8 cellular contexts compared by ENCODE assay signal in genomic region chr13:77026783-77027621, GRCh38. TPM values are rescaled to one million over a fixed set of nuclear protein-coding genes. Genes with fewer than 3 reads are reported as not detected.
DNase-seq lines count a peak whose midpoint lies in the region; ATAC-seq and TF ChIP-seq lines count a peak whose summit lies in the region.

Gene FBXL3, minus strand, starts transcription at chr13:77027159. Its CDS starts 5,299 bp downstream, at chr13:77021860.

- H3K27me3 ChIP-seq in upper lobe of right lung: no peaks in the 10 kb centered on the region

- no peaks in the 10 kb centered on the region for H3K9me3 Mint-ChIP-seq in T-helper 1 cell treated with Interleukin-12 subunit alpha and Interleukin-12 subunit beta and Interleukin-4 antibody, amounts not matched to agents 30 μg/mL and 1 μg/mL, for 36 hours
- no peaks in the 10 kb centered on the region for H3K9me3 Mint-ChIP-seq in progenitor cell of endocrine pancreas (ENCODE audit: low read depth)

- no peaks in the 10 kb centered on the region for H3K9me3 ChIP-seq in upper lobe of right lung

- peak within 1 kb of the TSS; percentile 94 for H3K27ac Mint-ChIP-seq in T-helper 1 cell treated with Interleukin-12 subunit alpha and Interleukin-12 subunit beta and Interleukin-4 antibody, amounts not matched to agents 30 μg/mL and 1 μg/mL, for 36 hours
- H3K27ac Mint-ChIP-seq in progenitor cell of endocrine pancreas: peak within 1 kb of the TSS; percentile 99

- no peaks in the 10 kb centered on the region for H3K36me3 ChIP-seq in upper lobe of right lung

- ATAC-seq in HG02840 (IDR thresholded peaks at IDR 0.05; ENCODE audit: low FRiP score, unreplicated experiment) (peak; percentile 66), left cardiac atrium (peak; percentile 91), upper lobe of right lung (peak; percentile 91)

- peaks cover 14% of the 10 kb centered on the region for H3K36me3 Mint-ChIP-seq in T-helper 1 cell treated with Interleukin-12 subunit alpha and Interleukin-12 subunit beta and Interleukin-4 antibody, amounts not matched to agents 30 μg/mL and 1 μg/mL, for 36 hours (ENCODE audit: low read depth)
- no peaks in the 10 kb centered on the region for H3K36me3 Mint-ChIP-seq in progenitor cell of endocrine pancreas (ENCODE audit: insufficient read depth)

- H3K27me3 Mint-ChIP-seq in T-helper 1 cell treated with Interleukin-12 subunit alpha and Interleukin-12 subunit beta and Interleukin-4 antibody, amounts not matched to agents 30 μg/mL and 1 μg/mL, for 36 hours (ENCODE audit: low read depth): no peaks in the 10 kb centered on the region
- peaks cover 25% of the 10 kb centered on the region for H3K27me3 Mint-ChIP-seq in progenitor cell of endocrine pancreas

- peak within 1 kb of the TSS; percentile 94 for H3K4me3 ChIP-seq in upper lobe of right lung

- H3K27ac ChIP-seq in upper lobe of right lung: peak within 1 kb of the TSS; percentile 99

- peaks cover 46% of the 10 kb centered on the region for H3K4me1 ChIP-seq in upper lobe of right lung

- peak within 1 kb of the TSS; percentile 97 for H3K4me3 Mint-ChIP-seq in T-helper 1 cell treated with Interleukin-12 subunit alpha and Interleukin-12 subunit beta and Interleukin-4 antibody, amounts not matched to agents 30 μg/mL and 1 μg/mL, for 36 hours
- peak within 1 kb of the TSS; percentile 93 for H3K4me3 Mint-ChIP-seq in progenitor cell of endocrine pancreas (ENCODE audit: low read depth)

- DNase-seq in GM13977 (ENCODE audit: low spot score) (peak; percentile 94), NCI-H1436 (lab: John Stamatoyannopoulos, UW) (peak; percentile 77), amniotic stem cell (lab: John Stamatoyannopoulos, UW) (peak; percentile 65), left cardiac atrium (peak; percentile 87), progenitor cell of endocrine pancreas (ENCODE audit: low spot score, unreplicated experiment) (peak; percentile 64), upper lobe of right lung (peak; percentile 93)

- H3K4me1 Mint-ChIP-seq in T-helper 1 cell treated with Interleukin-12 subunit alpha and Interleukin-12 subunit beta and Interleukin-4 antibody, amounts not matched to agents 30 μg/mL and 1 μg/mL, for 36 hours (ENCODE audit: low read depth): peaks cover 39% of the 10 kb centered on the region
- peaks cover 17% of the 10 kb centered on the region for H3K4me1 Mint-ChIP-seq in progenitor cell of endocrine pancreas (ENCODE audit: low read depth)

- TF ChIP-seq CTCF in GM13977 (IDR thresholded peaks at IDR 0.05; ENCODE audit: extremely low read depth, insufficient read depth, missing control alignments): no peak
- no peak for TF ChIP-seq CTCF in progenitor cell of endocrine pancreas (IDR thresholded peaks at IDR 0.05; ENCODE audit: unreplicated experiment)
- no peak for TF ChIP-seq CTCF in upper lobe of right lung (IDR thresholded peaks at IDR 0.05)

- in situ Hi-C loops in GM13977 (cut with MboI; ENCODE audit: low pct_unique_long_range_greater_than_20kb, low sequenced_read_pairs, unreplicated experiment): no loop called here

- intact Hi-C loops in left cardiac atrium (cut with DNase I) (no loop called here), upper lobe of right lung (cut with DNase I) (no loop called here)

RNA-seq across cellular contexts. Expression of gene FBXL3, which starts in this region (rescaled TPM):
- total RNA-seq in left cardiac atrium (10 to 100 TPM; 33.2 to 33.3 TPM), progenitor cell of endocrine pancreas (18.0 and 21.8 TPM in 2 replicates), upper lobe of right lung (49.4 TPM)

Comparison
In these comparisons a context has a peak if more than half of its experiments do, and no peak if none do; other contexts are left out.
1. Peak in every context shown above with its lines: DNase-seq, ATAC-seq, H3K4me3 ChIP-seq and H3K27ac ChIP-seq.